Comparison of ENCODE assay signal across 24 cellular contexts in genomic region chr13:66875264-66875663, GRCh38.
"Had no signal": no experiment of that assay in that cellular context is flagged by ENCODE, and none has a peak within 500 bp of the region (broad histone marks: within the 10 kb centered on the region; RNA-seq: fewer than 3 reads in every experiment).

No MANE protein-coding gene starts in this region.

- H3K36me3 Mint-ChIP-seq: activated naive CD8-positive, alpha-beta T cell treated with anti-CD3 and anti-CD28 coated beads, Interleukin-2, amount 10 ng/mL, durations not matched to agents 7 days and 5 days; natural killer cell; WTC11 had no signal

- H3K4me3 Mint-ChIP-seq: activated CD4-positive, alpha-beta memory T cell treated with anti-CD3 and anti-CD28 coated beads, Interleukin-2, amount 10 ng/mL, durations not matched to agents 7 days and 5 days; activated CD8-positive, alpha-beta memory T cell treated with anti-CD3 and anti-CD28 coated beads, Interleukin-2, amount 10 ng/mL, durations not matched to agents 7 days and 5 days; activated naive CD8-positive, alpha-beta T cell treated with anti-CD3 and anti-CD28 coated beads, Interleukin-2, amount 10 ng/mL, durations not matched to agents 7 days and 5 days; endodermal cell; natural killer cell; WTC11 had no signal

- H2AFZ ChIP-seq: parathyroid adenoma had no signal

- H3K79me2 ChIP-seq: parathyroid adenoma had no signal

- H3K36me3 ChIP-seq: colonic mucosa, tibial nerve had no signal

- DNase-seq: activated CD4-positive, alpha-beta memory T cell treated with anti-CD3 and anti-CD28 coated beads, Interleukin-2, amount 10 ng/mL, durations not matched to agents 7 days and 5 days; activated CD4-positive, alpha-beta T cell treated with anti-CD3 and anti-CD28 coated beads for 48 hours; activated CD8-positive, alpha-beta memory T cell treated with anti-CD3 and anti-CD28 coated beads, Interleukin-2, amount 10 ng/mL, durations not matched to agents 7 days and 5 days; activated naive CD4-positive, alpha-beta T cell treated with Interleukin-2 at 50 U/mL for 16 hours; activated naive CD8-positive, alpha-beta T cell treated with anti-CD3 and anti-CD28 coated beads, Interleukin-2, amount 10 ng/mL, durations not matched to agents 7 days and 5 days; activated T-cell treated with anti-CD3 and anti-CD28 coated beads, Interleukin-2, amount 50 U/mL, for 1 hour; amygdala; body of pancreas; central memory CD4-positive, alpha-beta T cell; colonic mucosa; endodermal cell; foreskin fibroblast; kidney; natural killer cell; stimulated activated CD4-positive, alpha-beta T cell treated with anti-CD3 and anti-CD28 coated beads, Interleukin-12 subunit alpha, Interleukin-12 subunit beta, amount 100 ng/mL, for 4 hours; stimulated activated CD4-positive, alpha-beta T cell treated with anti-CD3 and anti-CD28 coated beads, Interleukin-1b, Interleukin-23, amount 100 ng/mL, for 48 hours; stimulated activated naive CD4-positive, alpha-beta T cell treated with Interleukin-2 at 50 U/mL for 16 hours had no signal

- H3K27ac Mint-ChIP-seq: activated CD4-positive, alpha-beta memory T cell treated with anti-CD3 and anti-CD28 coated beads, Interleukin-2, amount 10 ng/mL, durations not matched to agents 7 days and 5 days; activated CD8-positive, alpha-beta memory T cell treated with anti-CD3 and anti-CD28 coated beads, Interleukin-2, amount 10 ng/mL, durations not matched to agents 7 days and 5 days; activated naive CD8-positive, alpha-beta T cell treated with anti-CD3 and anti-CD28 coated beads, Interleukin-2, amount 10 ng/mL, durations not matched to agents 7 days and 5 days; activated T-helper 2 cell treated with anti-CD3 and anti-CD28 coated beads, Interferon-gamma antibody, Interleukin-2, Interleukin-4, amounts not matched to agents 10 μg/mL and 5 μg/mL and 100 μg/mL, durations not matched to agents 14 hours and 24 hours and 36 hours; endodermal cell; natural killer cell; WTC11 had no signal

- H3K27me3 ChIP-seq: body of pancreas, colonic mucosa, tibial nerve had no signal

- H3K9me3 ChIP-seq: body of pancreas, colonic mucosa, tibial nerve had no signal

- H3K4me3 ChIP-seq: body of pancreas, colonic mucosa, lung, tibial nerve had no signal

- H3K27me3 Mint-ChIP-seq: activated CD4-positive, alpha-beta memory T cell treated with anti-CD3 and anti-CD28 coated beads, Interleukin-2, amount 10 ng/mL, durations not matched to agents 7 days and 5 days; activated CD8-positive, alpha-beta memory T cell treated with anti-CD3 and anti-CD28 coated beads, Interleukin-2, amount 10 ng/mL, durations not matched to agents 7 days and 5 days; activated naive CD8-positive, alpha-beta T cell treated with anti-CD3 and anti-CD28 coated beads, Interleukin-2, amount 10 ng/mL, durations not matched to agents 7 days and 5 days had no signal

- H3K4me1 ChIP-seq: body of pancreas, colonic mucosa, parathyroid adenoma, tibial nerve had no signal

- H3K4me1 Mint-ChIP-seq: activated CD4-positive, alpha-beta memory T cell treated with anti-CD3 and anti-CD28 coated beads, Interleukin-2, amount 10 ng/mL, durations not matched to agents 7 days and 5 days; activated CD8-positive, alpha-beta memory T cell treated with anti-CD3 and anti-CD28 coated beads, Interleukin-2, amount 10 ng/mL, durations not matched to agents 7 days and 5 days; activated naive CD8-positive, alpha-beta T cell treated with anti-CD3 and anti-CD28 coated beads, Interleukin-2, amount 10 ng/mL, durations not matched to agents 7 days and 5 days; endodermal cell; natural killer cell; WTC11 had no signal

- ATAC-seq: activated CD8-positive, alpha-beta memory T cell treated with anti-CD3 and anti-CD28 coated beads, Interleukin-2, amount 10 ng/mL, durations not matched to agents 7 days and 5 days; body of pancreas; left lobe of liver; natural killer cell; WTC11 had no signal

- H3K9ac ChIP-seq: parathyroid adenoma had no signal

- H3K27ac ChIP-seq: body of pancreas, colonic mucosa, epithelial cell of prostate, parathyroid adenoma, tibial nerve had no signal

- H3K9me3 Mint-ChIP-seq: endodermal cell had no signal
